13 cellular contexts compared by ENCODE assay signal in the genomic region with DNA sequence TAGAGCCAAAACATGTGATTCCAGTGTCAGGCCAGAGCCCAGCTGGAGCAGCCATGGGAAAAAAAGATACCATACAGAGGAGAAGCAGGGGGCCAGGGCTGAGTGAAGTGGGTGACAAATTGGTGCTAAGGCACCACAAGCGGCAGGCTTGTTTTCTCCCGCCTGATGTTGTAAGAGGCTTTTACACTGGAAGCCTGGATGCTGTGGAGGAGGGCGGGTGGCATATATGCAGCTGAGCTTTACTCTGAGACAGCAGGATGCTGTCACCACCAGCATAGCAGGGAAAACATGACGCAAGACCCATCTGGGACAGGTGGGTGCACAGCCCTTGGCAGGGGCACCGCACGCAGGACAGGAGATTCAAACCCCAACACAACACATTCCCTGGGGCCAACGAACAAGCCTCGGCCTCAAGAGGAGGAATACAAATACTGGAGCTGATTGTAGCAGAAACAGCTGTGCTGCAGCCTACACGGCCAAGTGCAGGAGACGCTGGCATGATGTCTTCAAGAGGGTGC.
DNase-seq lines count a peak whose midpoint lies in the region; ATAC-seq, FAIRE-seq and TF ChIP-seq lines count a peak whose summit lies in the region.
"Had no signal": no experiment of that assay in that cellular context is flagged by ENCODE, and none has a peak within 500 bp of the region (broad histone marks: within the 10 kb centered on the region; RNA-seq: fewer than 3 reads in every experiment).

No MANE protein-coding gene starts in this region.

- DNase-seq in Right ventricle myocardium inferior (ENCODE audit: missing footprints) = no peak
- DNase-seq in cardiac septum (ENCODE audit: low spot score) = no peak
- DNase-seq in choroid plexus epithelial cell (ENCODE audit: low read depth) = peak; percentile 55
- no peak for DNase-seq in mesothelial cell of epicardium (ENCODE audit: low spot score in 2 of 2, unreplicated experiment in 2 of 2)
- no peak for DNase-seq in type B pancreatic cell (ENCODE audit: extremely low spot score, unreplicated experiment)
- DNase-seq in urothelium cell line (ENCODE audit: low spot score) = no peak
- no peak for DNase-seq in G401 (ENCODE audit: low spot score)
- DNase-seq: activated CD8-positive, alpha-beta memory T cell treated with anti-CD3 and anti-CD28 coated beads, Interleukin-2, amount 50 U/mL, for 4 hours; AML-193; body of pancreas had no signal

- peaks cover 21% of the 10 kb centered on the region for H3K4me1 Mint-ChIP-seq in mesothelial cell of epicardium
- peaks cover 42% of the 10 kb centered on the region for H3K4me1 Mint-ChIP-seq in type B pancreatic cell (ENCODE audit: unreplicated experiment)

- TF ChIP-seq CTCF in choroid plexus epithelial cell (conservative IDR thresholded peaks at IDR 0.05; ENCODE audit: low read depth, low read length) = no peak
- TF ChIP-seq CTCF in mesothelial cell of epicardium (IDR thresholded peaks at IDR 0.05; ENCODE audit: unreplicated experiment) = no peak
- no peak for TF ChIP-seq CTCF in type B pancreatic cell (conservative IDR thresholded peaks at IDR 0.05)

- H3K4me3 ChIP-seq in choroid plexus epithelial cell (ENCODE audit: low read depth, low read length) = no peak overlapping the region
- H3K4me3 ChIP-seq: body of pancreas, gastroesophageal sphincter had no signal

- in situ Hi-C loops in G401 (cut with HindIII; ENCODE audit: low sequenced_read_pairs) = no loop called here

- H3K9me3 Mint-ChIP-seq in mesothelial cell of epicardium (peaks cover 1% of the 10 kb centered on the region), type B pancreatic cell (peaks cover 4% of the 10 kb centered on the region)
- H3K9me3 Mint-ChIP-seq: T-helper 2 cell treated with Interferon-gamma antibody and Interleukin-4, amounts not matched to agents 5 μg/mL and 100 μg/mL, for 36 hours had no signal

- H3K27ac Mint-ChIP-seq in mesothelial cell of epicardium = peak overlapping the region; percentile 44
- H3K27ac Mint-ChIP-seq in type B pancreatic cell = peak overlapping the region; percentile 37
- H3K27ac Mint-ChIP-seq: T-helper 2 cell treated with Interferon-gamma antibody and Interleukin-4, amounts not matched to agents 5 μg/mL and 100 μg/mL, for 36 hours had no signal

- no peak for FAIRE-seq in urothelium cell line (lab: Jason Lieb, UNC)

- ATAC-seq in Right ventricle myocardium inferior = peak; percentile 58
- no peak for ATAC-seq in HG03442 (IDR thresholded peaks at IDR 0.05; ENCODE audit: unreplicated experiment)
- ATAC-seq: body of pancreas, gastroesophageal sphincter had no signal

- H3K27me3 Mint-ChIP-seq in mesothelial cell of epicardium (ENCODE audit: low read depth) = no peaks in the 10 kb centered on the region
- no peaks in the 10 kb centered on the region for H3K27me3 Mint-ChIP-seq in type B pancreatic cell

- no peak overlapping the region for H3K4me3 Mint-ChIP-seq in mesothelial cell of epicardium
- H3K4me3 Mint-ChIP-seq in type B pancreatic cell = no peak overlapping the region
- H3K4me3 Mint-ChIP-seq: T-helper 2 cell treated with Interferon-gamma antibody and Interleukin-4, amounts not matched to agents 5 μg/mL and 100 μg/mL, for 36 hours had no signal

- no peaks in the 10 kb centered on the region for H3K36me3 Mint-ChIP-seq in mesothelial cell of epicardium
- H3K36me3 Mint-ChIP-seq in type B pancreatic cell = peaks cover 5% of the 10 kb centered on the region

- intact Hi-C loops in Right ventricle myocardium inferior (cut with DNase I) = no loop called here
- intact Hi-C loops in cardiac septum (cut with DNase I) = no loop called here
